17 cellular contexts compared by ENCODE assay signal in the genomic region with DNA sequence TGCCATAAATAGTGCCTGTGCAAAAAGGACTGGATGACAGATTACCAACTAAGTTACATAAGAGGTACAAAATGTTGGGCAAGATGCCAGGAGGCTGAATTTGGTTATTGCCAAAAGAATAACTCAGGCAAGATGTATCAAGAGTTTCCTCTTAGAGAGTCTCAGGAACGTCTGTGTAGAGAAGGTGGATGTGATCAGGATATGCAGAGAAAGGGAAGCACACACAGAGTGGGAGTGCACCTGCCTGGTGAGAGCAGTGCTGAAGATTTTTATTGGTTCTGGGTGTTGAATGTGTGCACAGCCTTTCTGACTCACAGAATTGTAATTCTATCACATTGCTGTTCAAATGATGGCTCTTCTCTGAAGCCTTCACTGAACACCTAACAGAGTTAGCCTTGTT.
DNase-seq lines count a peak whose midpoint lies in the region; ATAC-seq, FAIRE-seq and TF ChIP-seq lines count a peak whose summit lies in the region.
"Had no signal": no experiment of that assay in that cellular context is flagged by ENCODE, and none has a peak within 500 bp of the region (broad histone marks: within the 10 kb centered on the region; RNA-seq: fewer than 3 reads in every experiment).

No MANE protein-coding gene starts in this region.

- ATAC-seq in A549, result peak; percentile 53 to 54; a peak in 4 of 6 replicates
- no peak for ATAC-seq in activated CD4-positive, CD25-positive, alpha-beta regulatory T cell treated with anti-CD3 and anti-CD28 coated beads, Interleukin-2, amount 50 U/mL, for 24 hours
- no peak for ATAC-seq in WTC11
- ATAC-seq in natural killer cell, result no peak

- peaks cover 10% of the 10 kb centered on the region for H3K27me3 Mint-ChIP-seq in WTC11 (ENCODE audit: low read depth)
- H3K27me3 Mint-ChIP-seq in natural killer cell (ENCODE audit: low read depth in 2 of 2), result peaks cover 0 to 6% of the 10 kb centered on the region in 2 donors

- H3K4me1 Mint-ChIP-seq in WTC11 (no peaks in the 10 kb centered on the region), natural killer cell (no peaks in the 10 kb centered on the region)
- H3K4me1 Mint-ChIP-seq: brain had no signal

- no peak for TF ChIP-seq CTCF in A549 (IDR thresholded peaks at IDR 0.05)
- no peak for TF ChIP-seq CTCF in RWPE1 (conservative IDR thresholded peaks at IDR 0.05; ENCODE audit: low read depth)
- no peak for TF ChIP-seq CTCF in WTC11 (IDR thresholded peaks at IDR 0.05)
- TF ChIP-seq CTCF in natural killer cell (IDR thresholded peaks at IDR 0.05), result no peak

- H3K27ac ChIP-seq in A549, result no peak overlapping the region
- H3K27ac ChIP-seq in RWPE1, result no peak overlapping the region
- H3K27ac ChIP-seq: HL-60, ovary had no signal

- H3K9me3 Mint-ChIP-seq in WTC11 (peaks cover 85% of the 10 kb centered on the region), natural killer cell (peaks cover 6% of the 10 kb centered on the region in 2 donors)

- H3K4me3 Mint-ChIP-seq in WTC11 (no peak overlapping the region), natural killer cell (no peak overlapping the region)
- H3K4me3 Mint-ChIP-seq: brain had no signal

- intact Hi-C loops in natural killer cell (cut with micrococcal nuclease), result no loop called here

- H3K9me3 ChIP-seq in A549, result no peaks in the 10 kb centered on the region
- H3K9me3 ChIP-seq: ovary had no signal

- TF ChIP-seq POLR2A in A549 (IDR thresholded peaks at IDR 0.05; ENCODE audit: low read length), result no peak

- no peak for TF ChIP-seq RAD21 in A549 (conservative IDR thresholded peaks at IDR 0.05 in 1 of 2, IDR thresholded peaks at IDR 0.05 in 1 of 2)

- TF ChIP-seq EP300 in A549 (IDR thresholded peaks at IDR 0.05), result no peak

- POLR2A ChIA-PET in A549 (lab: Yijun Ruan, JAX), result no interaction called here
- POLR2A ChIA-PET in RWPE1 (lab: Yijun Ruan, JAX; ENCODE audit: low non-redundant PET), result no interaction called here
- POLR2A ChIA-PET in WTC11 (lab: Charles Lee), result no interaction called here

- 6% methylated on average over 1 of the region's 1 CpG for WGBS in A549 (ENCODE audit: missing lambda C conversion rate)

- H3K27ac Mint-ChIP-seq in WTC11 (no peak overlapping the region), natural killer cell (no peak overlapping the region)

- no peak for FAIRE-seq in A549 (lab: Jason Lieb, UNC)
- FAIRE-seq: GM19239 had no signal

- H3K4me1 ChIP-seq in A549, result peaks cover 16% of the 10 kb centered on the region; the same call in 1 of the 3 replicates

- no peak overlapping the region for H3K4me3 ChIP-seq in A549
- H3K4me3 ChIP-seq: ovary had no signal

- DNase-seq in A549 (ENCODE audit: low read depth in 1 of 2, low spot score in 1 of 2), result peak; percentile 17 to 18
- peak; percentile 34 for DNase-seq in LoVo (ENCODE audit: low spot score)
- DNase-seq in RWPE1 (ENCODE audit: low spot score), result peak; percentile 43
- DNase-seq in inferior parietal cortex (ENCODE audit: extremely low spot score), result peak; percentile 66
- no peak for DNase-seq in WTC11 (ENCODE audit: low spot score)
- DNase-seq in natural killer cell, result no peak
- no peak for DNase-seq in cortex of kidney (lab: John Stamatoyannopoulos, UW)
- DNase-seq: activated CD4-positive, alpha-beta T cell treated with anti-CD3 and anti-CD28 coated beads, Interleukin-2, amount 50 U/mL, for 48 hours; activated effector memory CD4-positive, alpha-beta T cell treated with Interleukin-2 at 50 U/mL for 16 hours; DND-41; mesenchymal stem cell; T-helper 1 cell had no signal

- CTCF ChIA-PET in A549 (lab: Yijun Ruan, JAX) (no interaction called here), RWPE1 (lab: Yijun Ruan, JAX) (no interaction called here), WTC11 (lab: Charles Lee) (no interaction called here)

- H3K4me2 ChIP-seq in A549, result peak overlapping the region; percentile 46; the same call in 2 of the 3 replicates

- peaks cover 67% of the 10 kb centered on the region for H3K36me3 Mint-ChIP-seq in WTC11
- H3K36me3 Mint-ChIP-seq in natural killer cell, result no peaks in the 10 kb centered on the region
- H3K36me3 Mint-ChIP-seq: brain had no signal

TF ChIP-seq in A549, 52 proteins besides CTCF, POLR2A, EP300 and RAD21:
- no peak for TF ChIP-seq RARB (CRISPR knock-in tag; IDR thresholded peaks at IDR 0.05)
- no peak for TF ChIP-seq CBX8 (IDR thresholded peaks at IDR 0.05)
- no peak for TF ChIP-seq POLR2AphosphoS2 (conservative IDR thresholded peaks at IDR 0.05; ENCODE audit: low read length)
- TF ChIP-seq PHF8 (IDR thresholded peaks at IDR 0.05; ENCODE audit: borderline replicate concordance, low read depth), result no peak
- TF ChIP-seq, protein P1, sequence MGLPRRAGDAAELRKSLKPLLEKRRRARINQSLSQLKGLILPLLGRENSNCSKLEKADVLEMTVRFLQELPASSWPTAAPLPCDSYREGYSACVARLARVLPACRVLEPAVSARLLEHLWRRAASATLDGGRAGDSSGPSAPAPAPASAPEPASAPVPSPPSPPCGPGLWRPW (IDR thresholded peaks at IDR 0.05), result no peak
- TF ChIP-seq HOXB5 (CRISPR knock-in tag; IDR thresholded peaks at IDR 0.05), result no peak
- TF ChIP-seq, protein P2, sequence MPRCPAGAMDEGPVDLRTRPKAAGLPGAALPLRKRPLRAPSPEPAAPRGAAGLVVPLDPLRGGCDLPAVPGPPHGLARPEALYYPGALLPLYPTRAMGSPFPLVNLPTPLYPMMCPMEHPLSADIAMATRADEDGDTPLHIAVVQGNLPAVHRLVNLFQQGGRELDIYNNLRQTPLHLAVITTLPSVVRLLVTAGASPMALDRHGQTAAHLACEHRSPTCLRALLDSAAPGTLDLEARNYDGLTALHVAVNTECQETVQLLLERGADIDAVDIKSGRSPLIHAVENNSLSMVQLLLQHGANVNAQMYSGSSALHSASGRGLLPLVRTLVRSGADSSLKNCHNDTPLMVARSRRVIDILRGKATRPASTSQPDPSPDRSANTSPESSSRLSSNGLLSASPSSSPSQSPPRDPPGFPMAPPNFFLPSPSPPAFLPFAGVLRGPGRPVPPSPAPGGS (IDR thresholded peaks at IDR 0.05), result no peak
TF ChIP-seq in A549: peak in this region for 0.

TF ChIP-seq in WTC11, 78 proteins besides CTCF, POLR2A, EP300 and RAD21:
- TF ChIP-seq ZNF219 (CRISPR knock-in tag; IDR thresholded peaks at IDR 0.05; ENCODE audit: borderline replicate concordance), result no peak
- no peak for TF ChIP-seq SOX15 (CRISPR knock-in tag; IDR thresholded peaks at IDR 0.05)
- TF ChIP-seq HMGA2 (CRISPR knock-in tag; IDR thresholded peaks at IDR 0.05), result no peak
- no peak for TF ChIP-seq ZNF423 (CRISPR knock-in tag; IDR thresholded peaks at IDR 0.05)
- TF ChIP-seq GTF2I (CRISPR knock-in tag; conservative IDR thresholded peaks at IDR 0.05), result no peak
- TF ChIP-seq ZNF317 (CRISPR knock-in tag; IDR thresholded peaks at IDR 0.05; ENCODE audit: borderline replicate concordance, low read depth), result no peak
- TF ChIP-seq CREM (CRISPR knock-in tag; IDR thresholded peaks at IDR 0.05), result no peak
- TF ChIP-seq, protein P3, sequence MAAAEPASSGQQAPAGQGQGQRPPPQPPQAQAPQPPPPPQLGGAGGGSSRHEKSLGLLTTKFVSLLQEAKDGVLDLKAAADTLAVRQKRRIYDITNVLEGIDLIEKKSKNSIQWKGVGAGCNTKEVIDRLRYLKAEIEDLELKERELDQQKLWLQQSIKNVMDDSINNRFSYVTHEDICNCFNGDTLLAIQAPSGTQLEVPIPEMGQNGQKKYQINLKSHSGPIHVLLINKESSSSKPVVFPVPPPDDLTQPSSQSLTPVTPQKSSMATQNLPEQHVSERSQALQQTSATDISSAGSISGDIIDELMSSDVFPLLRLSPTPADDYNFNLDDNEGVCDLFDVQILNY (CRISPR knock-in tag; IDR thresholded peaks at IDR 0.05), result no peak
- TF ChIP-seq, protein P4, sequence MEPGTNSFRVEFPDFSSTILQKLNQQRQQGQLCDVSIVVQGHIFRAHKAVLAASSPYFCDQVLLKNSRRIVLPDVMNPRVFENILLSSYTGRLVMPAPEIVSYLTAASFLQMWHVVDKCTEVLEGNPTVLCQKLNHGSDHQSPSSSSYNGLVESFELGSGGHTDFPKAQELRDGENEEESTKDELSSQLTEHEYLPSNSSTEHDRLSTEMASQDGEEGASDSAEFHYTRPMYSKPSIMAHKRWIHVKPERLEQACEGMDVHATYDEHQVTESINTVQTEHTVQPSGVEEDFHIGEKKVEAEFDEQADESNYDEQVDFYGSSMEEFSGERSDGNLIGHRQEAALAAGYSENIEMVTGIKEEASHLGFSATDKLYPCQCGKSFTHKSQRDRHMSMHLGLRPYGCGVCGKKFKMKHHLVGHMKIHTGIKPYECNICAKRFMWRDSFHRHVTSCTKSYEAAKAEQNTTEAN (CRISPR knock-in tag; IDR thresholded peaks at IDR 0.05), result no peak
- no peak for TF ChIP-seq GRHL2 (CRISPR knock-in tag; IDR thresholded peaks at IDR 0.05; ENCODE audit: insufficient replicate concordance, severe bottlenecking)
- TF ChIP-seq, protein P5, sequence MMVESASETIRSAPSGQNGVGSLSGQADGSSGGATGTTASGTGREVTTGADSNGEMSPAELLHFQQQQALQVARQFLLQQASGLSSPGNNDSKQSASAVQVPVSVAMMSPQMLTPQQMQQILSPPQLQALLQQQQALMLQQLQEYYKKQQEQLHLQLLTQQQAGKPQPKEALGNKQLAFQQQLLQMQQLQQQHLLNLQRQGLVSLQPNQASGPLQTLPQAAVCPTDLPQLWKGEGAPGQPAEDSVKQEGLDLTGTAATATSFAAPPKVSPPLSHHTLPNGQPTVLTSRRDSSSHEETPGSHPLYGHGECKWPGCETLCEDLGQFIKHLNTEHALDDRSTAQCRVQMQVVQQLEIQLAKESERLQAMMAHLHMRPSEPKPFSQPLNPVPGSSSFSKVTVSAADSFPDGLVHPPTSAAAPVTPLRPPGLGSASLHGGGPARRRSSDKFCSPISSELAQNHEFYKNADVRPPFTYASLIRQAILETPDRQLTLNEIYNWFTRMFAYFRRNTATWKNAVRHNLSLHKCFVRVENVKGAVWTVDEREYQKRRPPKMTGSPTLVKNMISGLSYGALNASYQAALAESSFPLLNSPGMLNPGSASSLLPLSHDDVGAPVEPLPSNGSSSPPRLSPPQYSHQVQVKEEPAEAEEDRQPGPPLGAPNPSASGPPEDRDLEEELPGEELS (CRISPR knock-in tag; IDR thresholded peaks at IDR 0.05), result no peak
- no peak for TF ChIP-seq TCF7 (CRISPR knock-in tag; IDR thresholded peaks at IDR 0.05; ENCODE audit: low read depth)
- TF ChIP-seq KAT7 (CRISPR knock-in tag; IDR thresholded peaks at IDR 0.05; ENCODE audit: borderline replicate concordance), result no peak

Comparison
In these comparisons a context has a peak if more than half of its experiments do, and no peak if none do; other contexts are left out.
1. ATAC-seq: peak in A549 (2 of 2); none in activated CD4-positive, CD25-positive, alpha-beta regulatory T cell treated with anti-CD3 and anti-CD28 coated beads, Interleukin-2, amount 50 U/mL, for 24 hours (0 of 2), WTC11 (single experiment) and natural killer cell (0 of 3).
2. DNase-seq: peak in A549 (2 of 2), LoVo (single experiment), RWPE1 (single experiment) and inferior parietal cortex (single experiment); none in WTC11 (single experiment), natural killer cell (single experiment) and cortex of kidney (single experiment).